In genomic region chr9:130448771-130449170, GRCh38 we compare ENCODE assay signal across 18 cellular contexts. TPM values are rescaled to one million over a fixed set of nuclear protein-coding genes. Genes with fewer than 3 reads are reported as not detected.
DNase-seq lines count a peak whose midpoint lies in the region; ATAC-seq and TF ChIP-seq lines count a peak whose summit lies in the region.
"Had no signal": no experiment of that assay in that cellular context is flagged by ENCODE, and none has a peak within 500 bp of the region (broad histone marks: within the 10 kb centered on the region; RNA-seq: fewer than 3 reads in every experiment).

No MANE protein-coding gene starts in this region.

- DNase-seq in Right ventricle myocardium inferior (ENCODE audit: missing footprints) = peak; percentile 17
- DNase-seq in left ventricle myocardium inferior = no peak
- peak; percentile 72 for DNase-seq in RPMI7951 (ENCODE audit: low read depth)
- no peak for DNase-seq in vagina (ENCODE audit: extremely low spot score in 2 of 2)
- no peak for DNase-seq in HUDEP-2 (lab: John Stamatoyannopoulos, UW; ENCODE audit: unreplicated experiment in 76 of 76)
- DNase-seq in osteocyte (ENCODE audit: extremely low spot score, unreplicated experiment) = no peak
- no peak for DNase-seq in foreskin fibroblast
- DNase-seq: GF-D8, Karpas-422, MM.1S, NCI-H1092 treated with DMSO at 0.1 percent for 48 hours, NCI-H1694, SHP77 had no signal

- peaks cover 0 to 4% (median 0%) of the 10 kb centered on the region in 5 experiments for H3K9me3 Mint-ChIP-seq in brain
- H3K9me3 Mint-ChIP-seq in osteocyte (ENCODE audit: unreplicated experiment) = no peaks in the 10 kb centered on the region
- H3K9me3 Mint-ChIP-seq: CD14-positive monocyte had no signal

- TF ChIP-seq POLR2A in vagina (IDR thresholded peaks at IDR 0.05) = no peak

- H3K27me3 ChIP-seq in left ventricle myocardium inferior (ENCODE audit: low read depth) (no peaks in the 10 kb centered on the region), vagina (no peaks in the 10 kb centered on the region)

- no peak overlapping the region for H3K4me3 ChIP-seq in left ventricle myocardium inferior
- H3K4me3 ChIP-seq in vagina = no peak overlapping the region
- no peak overlapping the region for H3K4me3 ChIP-seq in foreskin fibroblast (ENCODE audit: low read depth in 1 of 2, low read length in 2 of 2)

- H3K27ac ChIP-seq in left ventricle myocardium inferior (replicated peaks) = no peak overlapping the region
- peak overlapping the region; percentile 23 for H3K27ac ChIP-seq in vagina

- H3K4me1 Mint-ChIP-seq in brain = peaks cover 83% of the 10 kb centered on the region
- H3K4me1 Mint-ChIP-seq in osteocyte (ENCODE audit: unreplicated experiment) = peaks cover 78% of the 10 kb centered on the region

- no peak overlapping the region for H3K4me3 Mint-ChIP-seq in brain
- no peak overlapping the region for H3K4me3 Mint-ChIP-seq in osteocyte (ENCODE audit: unreplicated experiment)
- H3K4me3 Mint-ChIP-seq: CD14-positive monocyte had no signal

- H3K27me3 Mint-ChIP-seq in brain (peaks cover 48% of the 10 kb centered on the region), osteocyte (ENCODE audit: unreplicated experiment) (no peaks in the 10 kb centered on the region)

- ATAC-seq in Right ventricle myocardium inferior = no peak
- ATAC-seq: HepG2, Panc1 had no signal

- H3K27ac Mint-ChIP-seq in brain (peak overlapping the region in 3 of 5 experiments; percentile 30 to 77 (median 63)), osteocyte (ENCODE audit: unreplicated experiment) (no peak overlapping the region)
- H3K27ac Mint-ChIP-seq: CD14-positive monocyte had no signal

- intact Hi-C loops in Right ventricle myocardium inferior (cut with DNase I) (no loop called here), left ventricle myocardium inferior (cut with micrococcal nuclease) (no loop called here), vagina (cut with DNase I) (no loop called here)

- no peaks in the 10 kb centered on the region for H3K36me3 Mint-ChIP-seq in brain
- no peaks in the 10 kb centered on the region for H3K36me3 Mint-ChIP-seq in osteocyte (ENCODE audit: unreplicated experiment)
- H3K36me3 Mint-ChIP-seq: CD14-positive monocyte had no signal

- H3K36me3 ChIP-seq in left ventricle myocardium inferior (no peaks in the 10 kb centered on the region), vagina (no peaks in the 10 kb centered on the region)

- H3K4me1 ChIP-seq in left ventricle myocardium inferior (peaks cover 100% of the 10 kb centered on the region), vagina (peaks cover 82% of the 10 kb centered on the region)

- H3K9me3 ChIP-seq in left ventricle myocardium inferior (replicated peaks) = no peaks in the 10 kb centered on the region
- no peaks in the 10 kb centered on the region for H3K9me3 ChIP-seq in vagina

- TF ChIP-seq CTCF in left ventricle myocardium inferior (IDR thresholded peaks at IDR 0.05; ENCODE audit: borderline replicate concordance) = no peak
- no peak for TF ChIP-seq CTCF in brain (conservative IDR thresholded peaks at IDR 0.05)
- no peak for TF ChIP-seq CTCF in vagina (IDR thresholded peaks at IDR 0.05)
- no peak for TF ChIP-seq CTCF in osteocyte (IDR thresholded peaks at IDR 0.05)
- no peak for TF ChIP-seq CTCF in foreskin fibroblast (IDR thresholded peaks at IDR 0.05; ENCODE audit: low read depth, low read length)

RNA-seq across cellular contexts. Expression of gene ASS1, which starts 4.0 kb away (rescaled TPM):
- total RNA-seq in Right ventricle myocardium inferior (84.8 TPM), left ventricle myocardium inferior (71.3 TPM), vagina (84.0 TPM), osteocyte (217 and 219 TPM in 2 replicates)
- total RNA-seq in RPMI7951 (2014; rRNA removed; shearing (Covaris generic)) = 247 and 249 TPM in 2 replicates
- polyA plus RNA-seq in brain (ENCODE audit: insufficient read depth, low read depth, low replicate concordance) = 146 TPM
- total RNA-seq: A172 had no signal
- polyA plus RNA-seq: CD14-positive monocyte had no signal

Comparison
In these comparisons a context has a peak if more than half of its experiments do, and no peak if none do; other contexts are left out.
1. DNase-seq: peak in Right ventricle myocardium inferior (single experiment) and RPMI7951 (single experiment); none in left ventricle myocardium inferior (single experiment), vagina (0 of 2), HUDEP-2 (0 of 76), osteocyte (single experiment) and foreskin fibroblast (0 of 2).